In the genomic region with DNA sequence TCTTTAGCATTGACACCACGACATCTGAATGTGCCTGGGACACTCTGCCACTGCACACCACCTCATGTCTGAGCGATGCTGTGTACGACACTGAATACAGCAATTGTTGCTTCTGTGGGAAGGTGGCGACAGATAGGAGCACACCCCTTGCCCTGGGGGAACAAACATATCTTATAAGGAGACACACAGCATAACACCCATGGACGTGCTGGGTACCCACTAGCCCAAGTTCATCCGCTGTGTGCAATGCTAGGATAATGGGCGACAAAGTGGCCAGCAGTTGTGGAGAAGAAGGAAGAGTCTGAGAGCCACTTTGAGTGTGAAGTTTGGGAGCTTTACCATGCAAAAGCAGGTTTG, we compare ENCODE assay signal across 15 cellular contexts.
A peak's percentile ranks its signal among the peaks of the same experiment; 100 is the strongest.
DNase-seq lines count a peak whose midpoint lies in the region; TF ChIP-seq lines count a peak whose summit lies in the region.
"Had no signal": no experiment of that assay in that cellular context is flagged by ENCODE, and none has a peak within 500 bp of the region (broad histone marks: within the 10 kb centered on the region; RNA-seq: fewer than 3 reads in every experiment).

No MANE protein-coding gene starts in this region.

- H3K4me3 ChIP-seq in colonic mucosa (no peak overlapping the region), osteoblast (ENCODE audit: insufficient read depth, low read length) (no peak overlapping the region)
- H3K4me3 ChIP-seq: spleen, upper lobe of right lung had no signal

- H2AFZ ChIP-seq in osteoblast (ENCODE audit: low read length), result no peak overlapping the region

- H3K4me2 ChIP-seq in osteoblast (ENCODE audit: insufficient read depth, low read length), result no peak overlapping the region

- DNase-seq in DMS79 treated with DMSO at 0.1 percent for 48 hours (lab: John Stamatoyannopoulos, UW) (peak; percentile 47), DMS79 (lab: John Stamatoyannopoulos, UW) (no peak), M059J (ENCODE audit: low read depth) (peak; percentile 47), colonic mucosa (no peak), osteoblast (ENCODE audit: insufficient read length, low spot score, missing footprints) (no peak), HuH-7 (ENCODE audit: low spot score) (no peak), NCI-H524 (lab: John Stamatoyannopoulos, UW) (no peak), DMS114 treated with DMSO at 0.1 percent for 48 hours (lab: John Stamatoyannopoulos, UW; ENCODE audit: unreplicated experiment) (no peak)
- DNase-seq: GF-D8, GOT3, left ventricle myocardium superior, NCI-H226 had no signal

- H4K20me1 ChIP-seq in osteoblast (ENCODE audit: insufficient read depth, low read length), result no peaks in the 10 kb centered on the region

- H3K9me3 ChIP-seq in colonic mucosa, result no peaks in the 10 kb centered on the region
- no peaks in the 10 kb centered on the region for H3K9me3 ChIP-seq in osteoblast (ENCODE audit: low read depth, low read length)
- H3K9me3 ChIP-seq: BE2C, spleen, upper lobe of right lung had no signal

- H3K4me1 ChIP-seq in colonic mucosa (no peaks in the 10 kb centered on the region), osteoblast (ENCODE audit: insufficient read depth, low read length) (peaks cover 7% of the 10 kb centered on the region)

- H3K27ac ChIP-seq in colonic mucosa, result no peak overlapping the region
- no peak overlapping the region for H3K27ac ChIP-seq in osteoblast (ENCODE audit: low read depth, low read length)
- H3K27ac ChIP-seq: upper lobe of right lung had no signal

- no peaks in the 10 kb centered on the region for H3K79me2 ChIP-seq in osteoblast (ENCODE audit: insufficient read depth, low read length)

- TF ChIP-seq CTCF in colonic mucosa (IDR thresholded peaks at IDR 0.05) (peak; percentile 9), osteoblast (IDR thresholded peaks at IDR 0.05; ENCODE audit: extremely low read depth, low read depth, low read length) (peak; percentile 2)

- H3K9ac ChIP-seq in colonic mucosa (ENCODE audit: low read depth in 2 of 2, low read length in 2 of 2), result peak overlapping the region in 1 of 2 donors; percentile 34

- intact Hi-C loops in colonic mucosa (cut with DNase I), result loop anchor here (5.0 kb wide), 1 partner anchor 124 kb away; no protein-coding TSS in a partner anchor

- H3K27me3 ChIP-seq in colonic mucosa (no peaks in the 10 kb centered on the region), osteoblast (ENCODE audit: insufficient read depth, low read length) (no peaks in the 10 kb centered on the region)
- H3K27me3 ChIP-seq: BE2C, upper lobe of right lung had no signal

- no peaks in the 10 kb centered on the region for H3K36me3 ChIP-seq in colonic mucosa
- no peaks in the 10 kb centered on the region for H3K36me3 ChIP-seq in osteoblast (ENCODE audit: insufficient read depth, low read length)
- H3K36me3 ChIP-seq: BE2C had no signal

Comparison
In these comparisons a context has a peak if more than half of its experiments do, and no peak if none do; other contexts are left out.
1. DNase-seq: peak in DMS79 treated with DMSO at 0.1 percent for 48 hours (single experiment) and M059J (single experiment); none in DMS79 (single experiment), colonic mucosa (single experiment), osteoblast (single experiment), HuH-7 (single experiment), NCI-H524 (0 of 2) and DMS114 treated with DMSO at 0.1 percent for 48 hours (single experiment).